11 cellular contexts compared by ENCODE assay signal in genomic region chr10:22651276-22651980, GRCh38.
DNase-seq lines count a peak whose midpoint lies in the region; ATAC-seq and TF ChIP-seq lines count a peak whose summit lies in the region.
"Had no signal": no experiment of that assay in that cellular context is flagged by ENCODE, and none has a peak within 500 bp of the region (broad histone marks: within the 10 kb centered on the region; RNA-seq: fewer than 3 reads in every experiment).

No MANE protein-coding gene starts in this region.

- peak overlapping the region; percentile 4 for H3K27ac Mint-ChIP-seq in Calu3 (ENCODE audit: unreplicated experiment)
- H3K27ac Mint-ChIP-seq in activated T-cell treated with anti-CD3 and anti-CD28 coated beads, Interleukin-2, amount 50 U/mL, for 72 hours, result peak overlapping the region; percentile 99
- peak overlapping the region; percentile 92 to 94 for H3K27ac Mint-ChIP-seq in natural killer cell treated with Interleukin-12 subunit alpha and Interleukin-12 subunit beta and Interleukin-15 and Interleukin-18, amount 100 ng/mL, for 72 hours

- no TSS peak for BruUV-seq in Calu3 (replicated peaks; lab: Mats Ljungman, UMichigan)

- CTCF ChIA-PET in Calu3 (lab: Charles Lee), result interaction anchor here (0.6 kb wide), 1 partner anchor 16 kb away, joined by 7 read pairs; no protein-coding TSS in a partner anchor

- no peak for DNase-seq in Calu3
- DNase-seq in activated T-cell treated with anti-CD3 and anti-CD28 coated beads, Interleukin-2, amount 50 U/mL, for 72 hours, result peak; percentile 60 to 63
- DNase-seq in natural killer cell treated with Interleukin-12 subunit alpha and Interleukin-12 subunit beta and Interleukin-15 and Interleukin-18, amount 100 ng/mL, for 72 hours (ENCODE audit: low spot score), result peak; percentile 87
- no peak for DNase-seq in GDM1 (lab: John Stamatoyannopoulos, UW)
- DNase-seq in foreskin fibroblast, result no peak
- DNase-seq: NCI-H774, tibial artery had no signal

- ATAC-seq in GM21786 (IDR thresholded peaks at IDR 0.05; ENCODE audit: unreplicated experiment), result peak; percentile 34
- no peak for ATAC-seq in activated T-cell treated with anti-CD3 and anti-CD28 coated beads, Interleukin-2, amount 50 U/mL, for 72 hours (replicated peaks in 1 of 2)
- peak; percentile 40 to 66 for ATAC-seq in natural killer cell treated with Interleukin-12 subunit alpha and Interleukin-12 subunit beta and Interleukin-15 and Interleukin-18, amount 100 ng/mL, for 72 hours
- no peak for ATAC-seq in GM19455 (IDR thresholded peaks at IDR 0.05; ENCODE audit: unreplicated experiment)
- ATAC-seq in esophagus mucosa, result no peak
- ATAC-seq: K562 had no signal

- H3K4me3 ChIP-seq in foreskin fibroblast (ENCODE audit: low read depth in 1 of 2, low read length in 2 of 2), result no peak overlapping the region
- H3K4me3 ChIP-seq: K562, tibial artery had no signal

- H3K36me3 Mint-ChIP-seq in Calu3 (ENCODE audit: insufficient read depth, unreplicated experiment), result peaks cover 9% of the 10 kb centered on the region
- H3K36me3 Mint-ChIP-seq in activated T-cell treated with anti-CD3 and anti-CD28 coated beads, Interleukin-2, amount 50 U/mL, for 72 hours (ENCODE audit: insufficient read depth in 2 of 2), result peaks cover 1 to 4% of the 10 kb centered on the region in 2 donors
- H3K36me3 Mint-ChIP-seq in natural killer cell treated with Interleukin-12 subunit alpha and Interleukin-12 subunit beta and Interleukin-15 and Interleukin-18, amount 100 ng/mL, for 72 hours, result no peaks in the 10 kb centered on the region

- peaks cover 55% of the 10 kb centered on the region for H3K4me1 Mint-ChIP-seq in Calu3 (ENCODE audit: low read depth, unreplicated experiment)
- H3K4me1 Mint-ChIP-seq in activated T-cell treated with anti-CD3 and anti-CD28 coated beads, Interleukin-2, amount 50 U/mL, for 72 hours (ENCODE audit: low read depth), result peaks cover 100% of the 10 kb centered on the region
- peaks cover 86 to 96% of the 10 kb centered on the region in 2 donors for H3K4me1 Mint-ChIP-seq in natural killer cell treated with Interleukin-12 subunit alpha and Interleukin-12 subunit beta and Interleukin-15 and Interleukin-18, amount 100 ng/mL, for 72 hours (ENCODE audit: low read depth in 2 of 2)

- no peak overlapping the region for H3K4me3 Mint-ChIP-seq in Calu3 (ENCODE audit: low read depth, unreplicated experiment)
- peak overlapping the region; percentile 57 to 90 for H3K4me3 Mint-ChIP-seq in activated T-cell treated with anti-CD3 and anti-CD28 coated beads, Interleukin-2, amount 50 U/mL, for 72 hours
- H3K4me3 Mint-ChIP-seq in natural killer cell treated with Interleukin-12 subunit alpha and Interleukin-12 subunit beta and Interleukin-15 and Interleukin-18, amount 100 ng/mL, for 72 hours, result peak overlapping the region; percentile 94

- intact Hi-C loops in Calu3 (cut with micrococcal nuclease; ENCODE audit: unreplicated experiment), result no loop called here

- no peak for TF ChIP-seq CTCF in Calu3 (IDR thresholded peaks at IDR 0.05; ENCODE audit: unreplicated experiment)
- TF ChIP-seq CTCF in foreskin fibroblast (IDR thresholded peaks at IDR 0.05; ENCODE audit: low read depth, low read length), result no peak

- H3K9me3 Mint-ChIP-seq in Calu3 (ENCODE audit: low read depth, unreplicated experiment), result no peaks in the 10 kb centered on the region
- no peaks in the 10 kb centered on the region for H3K9me3 Mint-ChIP-seq in activated T-cell treated with anti-CD3 and anti-CD28 coated beads, Interleukin-2, amount 50 U/mL, for 72 hours
- H3K9me3 Mint-ChIP-seq in natural killer cell treated with Interleukin-12 subunit alpha and Interleukin-12 subunit beta and Interleukin-15 and Interleukin-18, amount 100 ng/mL, for 72 hours, result no peaks in the 10 kb centered on the region

- no peaks in the 10 kb centered on the region for H3K27me3 Mint-ChIP-seq in Calu3 (ENCODE audit: unreplicated experiment)
- H3K27me3 Mint-ChIP-seq in activated T-cell treated with anti-CD3 and anti-CD28 coated beads, Interleukin-2, amount 50 U/mL, for 72 hours (ENCODE audit: low read depth), result no peaks in the 10 kb centered on the region
- no peaks in the 10 kb centered on the region for H3K27me3 Mint-ChIP-seq in natural killer cell treated with Interleukin-12 subunit alpha and Interleukin-12 subunit beta and Interleukin-15 and Interleukin-18, amount 100 ng/mL, for 72 hours

Comparison
In these comparisons a context has a peak if more than half of its experiments do, and no peak if none do; other contexts are left out.
1. DNase-seq: peak in activated T-cell treated with anti-CD3 and anti-CD28 coated beads, Interleukin-2, amount 50 U/mL, for 72 hours (2 of 2) and natural killer cell treated with Interleukin-12 subunit alpha and Interleukin-12 subunit beta and Interleukin-15 and Interleukin-18, amount 100 ng/mL, for 72 hours (single experiment); none in Calu3 (single experiment), GDM1 (single experiment) and foreskin fibroblast (0 of 2).
2. H3K27ac Mint-ChIP-seq: peak in every context shown above with its lines; median percentile 99 in activated T-cell treated with anti-CD3 and anti-CD28 coated beads, Interleukin-2, amount 50 U/mL, for 72 hours; 93 in natural killer cell treated with Interleukin-12 subunit alpha and Interleukin-12 subunit beta and Interleukin-15 and Interleukin-18, amount 100 ng/mL, for 72 hours; 4 in Calu3.
3. ATAC-seq: peak in GM21786 (single experiment) and natural killer cell treated with Interleukin-12 subunit alpha and Interleukin-12 subunit beta and Interleukin-15 and Interleukin-18, amount 100 ng/mL, for 72 hours (2 of 2); none in activated T-cell treated with anti-CD3 and anti-CD28 coated beads, Interleukin-2, amount 50 U/mL, for 72 hours (0 of 2), GM19455 (single experiment) and esophagus mucosa (single experiment).